In genomic region chr12:57099766-57100165, GRCh38 we compare ENCODE assay signal across 17 cellular contexts. TPM values are rescaled to one million over a fixed set of nuclear protein-coding genes. Genes with fewer than 3 reads are reported as not detected.
A peak's percentile ranks its signal among the peaks of the same experiment; 100 is the strongest.
DNase-seq lines count a peak whose midpoint lies in the region; ATAC-seq and TF ChIP-seq lines count a peak whose summit lies in the region.
"Had no signal": no experiment of that assay in that cellular context is flagged by ENCODE, and none has a peak within 500 bp of the region (broad histone marks: within the 10 kb centered on the region; RNA-seq: fewer than 3 reads in every experiment).

No MANE protein-coding gene starts in this region.

- H3K27ac Mint-ChIP-seq in activated naive CD8-positive, alpha-beta T cell, result peak overlapping the region; percentile 86
- H3K27ac Mint-ChIP-seq in activated naive CD8-positive, alpha-beta T cell treated with anti-CD3 and anti-CD28 coated beads, Interleukin-2, amount 50 U/mL, for 24 hours, result no peak overlapping the region
- H3K27ac Mint-ChIP-seq in activated CD8-positive, alpha-beta T cell treated with anti-CD3 and anti-CD28 coated beads for 36 hours, result peak overlapping the region; percentile 43
- H3K27ac Mint-ChIP-seq in type B pancreatic cell, result peak overlapping the region; percentile 97

- no peak overlapping the region for H3K18ac ChIP-seq in mesendoderm (ENCODE audit: low read length)

- H3K56ac ChIP-seq in mesendoderm (ENCODE audit: low read length), result no peak overlapping the region

- no peak overlapping the region for H3K4me2 ChIP-seq in mesendoderm (ENCODE audit: low read length)
- H3K4me2 ChIP-seq: PC-9 had no signal

- H3K9me3 ChIP-seq in heart right ventricle, result no peaks in the 10 kb centered on the region
- H3K9me3 ChIP-seq: tibial nerve had no signal

- H2BK120ac ChIP-seq in mesendoderm (ENCODE audit: low read depth, low read length), result no peak overlapping the region

- no peaks in the 10 kb centered on the region for H3K9me3 Mint-ChIP-seq in activated naive CD8-positive, alpha-beta T cell (ENCODE audit: low read depth)
- no peaks in the 10 kb centered on the region for H3K9me3 Mint-ChIP-seq in activated naive CD8-positive, alpha-beta T cell treated with anti-CD3 and anti-CD28 coated beads, Interleukin-2, amount 50 U/mL, for 24 hours
- H3K9me3 Mint-ChIP-seq in activated CD8-positive, alpha-beta T cell treated with anti-CD3 and anti-CD28 coated beads for 36 hours, result no peaks in the 10 kb centered on the region
- no peaks in the 10 kb centered on the region for H3K9me3 Mint-ChIP-seq in type B pancreatic cell

- H2BK5ac ChIP-seq in mesendoderm (ENCODE audit: low read length), result no peak overlapping the region

- H3K4me1 ChIP-seq in mesendoderm (ENCODE audit: control insufficient read depth, low read depth, low read length) (no peaks in the 10 kb centered on the region), heart right ventricle (peaks cover 0 to 11% (median 0%) of the 10 kb centered on the region in 9 donors)

- H2BK15ac ChIP-seq in mesendoderm (replicated peaks; ENCODE audit: low read depth), result no peak overlapping the region

- peaks cover 58% of the 10 kb centered on the region for H3K4me1 Mint-ChIP-seq in activated naive CD8-positive, alpha-beta T cell (ENCODE audit: low read depth)
- H3K4me1 Mint-ChIP-seq in activated naive CD8-positive, alpha-beta T cell treated with anti-CD3 and anti-CD28 coated beads, Interleukin-2, amount 50 U/mL, for 24 hours, result peaks cover 55% of the 10 kb centered on the region
- H3K4me1 Mint-ChIP-seq in activated CD8-positive, alpha-beta T cell treated with anti-CD3 and anti-CD28 coated beads for 36 hours (ENCODE audit: low read depth), result peaks cover 67% of the 10 kb centered on the region
- H3K4me1 Mint-ChIP-seq in type B pancreatic cell (ENCODE audit: unreplicated experiment), result peaks cover 18% of the 10 kb centered on the region

- peaks cover 8% of the 10 kb centered on the region for H3K36me3 ChIP-seq in mesendoderm (ENCODE audit: control insufficient read depth, insufficient read depth, low read length)
- peaks cover 0 to 99% (median 47%) of the 10 kb centered on the region in 9 donors for H3K36me3 ChIP-seq in heart right ventricle

- H3K27me3 ChIP-seq in mesendoderm (ENCODE audit: insufficient read depth, low read length, poor library complexity) (no peaks in the 10 kb centered on the region), heart right ventricle (no peaks in the 10 kb centered on the region)
- H3K27me3 ChIP-seq: tibial nerve had no signal

- no peak for ATAC-seq in activated naive CD8-positive, alpha-beta T cell treated with anti-CD3 and anti-CD28 coated beads, Interleukin-2, amount 50 U/mL, for 24 hours
- ATAC-seq in activated CD8-positive, alpha-beta T cell treated with anti-CD3 and anti-CD28 coated beads for 36 hours, result no peak
- no peak for ATAC-seq in heart right ventricle

- intact Hi-C loops in activated CD8-positive, alpha-beta T cell treated with anti-CD3 and anti-CD28 coated beads for 36 hours (cut with micrococcal nuclease), result no loop called here
- intact Hi-C loops in heart right ventricle (cut with DNase I), result no loop called here

- H3K4me3 ChIP-seq in mesendoderm (ENCODE audit: low read length), result no peak overlapping the region
- no peak overlapping the region for H3K4me3 ChIP-seq in heart right ventricle
- H3K4me3 ChIP-seq: PC-9, tibial nerve had no signal

- no peak overlapping the region for H3K4ac ChIP-seq in mesendoderm (ENCODE audit: low read depth, low read length)

- H2AK5ac ChIP-seq in mesendoderm (ENCODE audit: low read length), result no peak overlapping the region

- H3K36me3 Mint-ChIP-seq in activated naive CD8-positive, alpha-beta T cell, result peaks cover 3% of the 10 kb centered on the region
- H3K36me3 Mint-ChIP-seq in activated naive CD8-positive, alpha-beta T cell treated with anti-CD3 and anti-CD28 coated beads, Interleukin-2, amount 50 U/mL, for 24 hours (ENCODE audit: low read depth), result peaks cover 70% of the 10 kb centered on the region
- peaks cover 64% of the 10 kb centered on the region for H3K36me3 Mint-ChIP-seq in activated CD8-positive, alpha-beta T cell treated with anti-CD3 and anti-CD28 coated beads for 36 hours (ENCODE audit: low read depth)
- H3K36me3 Mint-ChIP-seq in type B pancreatic cell, result peaks cover 26% of the 10 kb centered on the region

- WGBS in mesendoderm (ENCODE audit: extremely low coverage, insufficient coverage, low lambda C conversion rate), result no CpG with 5 or more reads among the region's 12 CpGs
- WGBS in heart right ventricle, 2 donors, result 74 to 75% methylated on average over 12 of the region's 12 CpGs

- H3K23ac ChIP-seq in mesendoderm (ENCODE audit: low read length), result no peak overlapping the region

- DNase-seq in activated naive CD8-positive, alpha-beta T cell treated with anti-CD3 and anti-CD28 coated beads, Interleukin-2, amount 50 U/mL, for 24 hours, result no peak
- no peak for DNase-seq in activated CD8-positive, alpha-beta T cell treated with anti-CD3 and anti-CD28 coated beads for 36 hours
- DNase-seq in mesendoderm (peak; percentile 47), type B pancreatic cell (ENCODE audit: extremely low spot score, unreplicated experiment) (no peak), HPDE6-E6E7 (ENCODE audit: extremely low spot score) (no peak), heart right ventricle (no peak), AG08395 (ENCODE audit: low spot score) (no peak)
- DNase-seq: DND-41, erythroblast, NCI-H1694 treated with DMSO at 0.1 percent for 48 hours, NCI-H524, PC-9 had no signal

- POLR2A ChIA-PET in activated CD8-positive, alpha-beta T cell treated with anti-CD3 and anti-CD28 coated beads for 36 hours (lab: Charles Lee), result interaction anchor here (1.2 to 18.7 kb wide), 4 partner anchors 4 to 29 kb away, joined by 3 to 417 read pairs (median 216); partner anchors contain the start of genes LRP1, NAB2, NEMP1 and STAT6

- H3K27ac ChIP-seq in mesendoderm (ENCODE audit: low read depth, low read length), result no peak overlapping the region
- H3K27ac ChIP-seq in heart right ventricle, result no peak overlapping the region
- H3K27ac ChIP-seq: PC-9 had no signal

- no peak overlapping the region for H3K4me3 Mint-ChIP-seq in activated naive CD8-positive, alpha-beta T cell
- H3K4me3 Mint-ChIP-seq in activated naive CD8-positive, alpha-beta T cell treated with anti-CD3 and anti-CD28 coated beads, Interleukin-2, amount 50 U/mL, for 24 hours, result no peak overlapping the region
- no peak overlapping the region for H3K4me3 Mint-ChIP-seq in activated CD8-positive, alpha-beta T cell treated with anti-CD3 and anti-CD28 coated beads for 36 hours
- H3K4me3 Mint-ChIP-seq in type B pancreatic cell, result no peak overlapping the region

- H4K5ac ChIP-seq in mesendoderm (ENCODE audit: low read length), result no peak overlapping the region

- no peak for TF ChIP-seq CTCF in activated CD8-positive, alpha-beta T cell treated with anti-CD3 and anti-CD28 coated beads for 36 hours (IDR thresholded peaks at IDR 0.05)
- TF ChIP-seq CTCF in type B pancreatic cell (conservative IDR thresholded peaks at IDR 0.05) (no peak), heart right ventricle (IDR thresholded peaks at IDR 0.05) (no peak)

- H3K27me3 Mint-ChIP-seq in activated naive CD8-positive, alpha-beta T cell, result no peaks in the 10 kb centered on the region
- H3K27me3 Mint-ChIP-seq in activated naive CD8-positive, alpha-beta T cell treated with anti-CD3 and anti-CD28 coated beads, Interleukin-2, amount 50 U/mL, for 24 hours, result no peaks in the 10 kb centered on the region
- no peaks in the 10 kb centered on the region for H3K27me3 Mint-ChIP-seq in activated CD8-positive, alpha-beta T cell treated with anti-CD3 and anti-CD28 coated beads for 36 hours
- no peaks in the 10 kb centered on the region for H3K27me3 Mint-ChIP-seq in type B pancreatic cell

- H3K79me1 ChIP-seq in mesendoderm (ENCODE audit: low read length), result no peaks in the 10 kb centered on the region

- no peak overlapping the region for H3K9ac ChIP-seq in mesendoderm (ENCODE audit: low read length)

- no peaks in the 10 kb centered on the region for H3K79me2 ChIP-seq in mesendoderm (ENCODE audit: control insufficient read depth, insufficient read depth, low read length)

- CTCF ChIA-PET in activated CD8-positive, alpha-beta T cell treated with anti-CD3 and anti-CD28 coated beads for 36 hours (lab: Charles Lee), result interaction anchor here (1.1 to 3.8 kb wide), 6 partner anchors 9 to 76 kb away, joined by 3 to 14 read pairs (median 8); partner anchors contain the start of gene STAT6

- no peak overlapping the region for H4K8ac ChIP-seq in mesendoderm (ENCODE audit: low read depth, low read length)

RNA-seq across cellular contexts. Expression of gene NAB2, which starts 10.9 kb away (rescaled TPM):
- total RNA-seq in activated CD8-positive, alpha-beta T cell treated with anti-CD3 and anti-CD28 coated beads for 36 hours, result 10 to 100 TPM; 69.3 to 70.8 TPM
- polyA plus RNA-seq in mesendoderm (2013, experiment 1 of 2), result 10.0 TPM
- 9.5 TPM for polyA plus RNA-seq in mesendoderm (2013, experiment 2 of 2)
- total RNA-seq in type B pancreatic cell (ENCODE audit: low replicate concordance), result 48.3 and 49.7 TPM in 2 replicates
- total RNA-seq in heart right ventricle, result 10 to 100 TPM in 9 of 10 donors, 1 to 10 TPM in 1; 9.5 to 16.2 (median 12.0) TPM
- polyA plus RNA-seq in heart right ventricle, result 10 to 100 TPM; 15.0 to 20.2 TPM

RNA-seq across cellular contexts. Expression of gene STAT6, which starts 11.4 kb away (rescaled TPM):
- 100 to 1,000 TPM; 207 to 209 TPM for total RNA-seq in activated CD8-positive, alpha-beta T cell treated with anti-CD3 and anti-CD28 coated beads for 36 hours
- 22.6 TPM for polyA plus RNA-seq in mesendoderm (2013, experiment 1 of 2)
- polyA plus RNA-seq in mesendoderm (2013, experiment 2 of 2), result 22.2 TPM
- total RNA-seq in type B pancreatic cell (ENCODE audit: low replicate concordance), result 83.4 and 167 TPM in 2 replicates
- 10 to 100 TPM; 23.3 to 72.3 (median 38.0) TPM for total RNA-seq in heart right ventricle
- polyA plus RNA-seq in heart right ventricle, result 10 to 100 TPM; 36.0 to 77.8 TPM

RNA-seq across cellular contexts. Expression of gene NEMP1, which starts 21.2 kb away (rescaled TPM):
- total RNA-seq in activated CD8-positive, alpha-beta T cell treated with anti-CD3 and anti-CD28 coated beads for 36 hours, result 10 to 100 TPM; 76.1 to 80.6 TPM
- 14.8 TPM for polyA plus RNA-seq in mesendoderm (2013, experiment 1 of 2)
- polyA plus RNA-seq in mesendoderm (2013, experiment 2 of 2), result 14.9 TPM
- total RNA-seq in type B pancreatic cell (ENCODE audit: low replicate concordance), result 17.4 and 32.0 TPM in 2 replicates
- 1 to 10 TPM; 2.4 to 6.3 (median 3.9) TPM for total RNA-seq in heart right ventricle
- polyA plus RNA-seq in heart right ventricle, result 1 to 10 TPM; 1.1 to 2.9 TPM

RNA-seq across cellular contexts. Expression of gene LRP1, which starts 28.5 kb away (rescaled TPM):
- 1 to 10 TPM; 1.5 to 1.9 TPM for total RNA-seq in activated CD8-positive, alpha-beta T cell treated with anti-CD3 and anti-CD28 coated beads for 36 hours
- polyA plus RNA-seq in mesendoderm (2013, experiment 1 of 2), result 16.1 TPM
- polyA plus RNA-seq in mesendoderm (2013, experiment 2 of 2), result 15.2 TPM
- total RNA-seq in type B pancreatic cell (ENCODE audit: low replicate concordance) (96.4 and 138 TPM in 2 replicates), heart right ventricle (100 to 1,000 TPM in 4 of 10 donors, 10 to 100 TPM in 6; 46.3 to 259 (median 82.7) TPM)
- polyA plus RNA-seq in heart right ventricle, result 10 to 100 TPM; 46.6 to 46.7 TPM

RNA-seq across cellular contexts. Expression of gene LRP1-AS, which starts 47.7 kb away (rescaled TPM):
- not detected for total RNA-seq in activated CD8-positive, alpha-beta T cell treated with anti-CD3 and anti-CD28 coated beads for 36 hours
- polyA plus RNA-seq in mesendoderm (2013, experiment 1 of 2), result not detected
- polyA plus RNA-seq in mesendoderm (2013, experiment 2 of 2), result not detected
- total RNA-seq in type B pancreatic cell (ENCODE audit: low replicate concordance) (not detected in 2 replicates), heart right ventricle (not detected)
- polyA plus RNA-seq in heart right ventricle, result not detected
- total RNA-seq: aorta, kidney epithelial cell, PC-9, renal cortical epithelial cell, tibial nerve had no signal
- polyA plus RNA-seq: aorta had no signal
